ENCODE assay signal across 17 cellular contexts in genomic region chr3:111519193-111519592, GRCh38. TPM values are rescaled to one million over a fixed set of nuclear protein-coding genes. Genes with fewer than 3 reads are reported as not detected.
"Had no signal": no experiment of that assay in that cellular context is flagged by ENCODE, and none has a peak within 500 bp of the region (broad histone marks: within the 10 kb centered on the region; RNA-seq: fewer than 3 reads in every experiment).

No MANE protein-coding gene starts in this region.

- H3K27ac Mint-ChIP-seq: activated B cell treated with CpG ODN at 0.5 μM for 24 hours; activated CD4-positive, alpha-beta T cell treated with anti-CD3 and anti-CD28 coated beads, Interleukin-2, amount 10 ng/mL, durations not matched to agents 7 days and 5 days; activated naive CD8-positive, alpha-beta T cell treated with anti-CD3 and anti-CD28 coated beads, Interleukin-2, amount 10 ng/mL, durations not matched to agents 7 days and 5 days; mesothelial cell of epicardium had no signal

- H3K27ac ChIP-seq: esophagus muscularis mucosa, thyroid gland had no signal

- H3K4me1 ChIP-seq: esophagus muscularis mucosa had no signal

- H3K36me3 ChIP-seq: esophagus muscularis mucosa, thyroid gland had no signal

- H3K27me3 Mint-ChIP-seq: activated CD4-positive, alpha-beta T cell treated with anti-CD3 and anti-CD28 coated beads, Interleukin-2, amount 10 ng/mL, durations not matched to agents 7 days and 5 days; activated naive CD8-positive, alpha-beta T cell treated with anti-CD3 and anti-CD28 coated beads, Interleukin-2, amount 10 ng/mL, durations not matched to agents 7 days and 5 days had no signal

- H3K36me3 Mint-ChIP-seq: activated naive CD8-positive, alpha-beta T cell treated with anti-CD3 and anti-CD28 coated beads, Interleukin-2, amount 10 ng/mL, durations not matched to agents 7 days and 5 days; mesothelial cell of epicardium had no signal

- DNase-seq: activated B cell treated with CpG ODN at 0.5 μM for 24 hours; activated CD4-positive, alpha-beta T cell treated with anti-CD3 and anti-CD28 coated beads, Interleukin-2, amount 10 ng/mL, durations not matched to agents 7 days and 5 days; activated naive CD4-positive, alpha-beta T cell; activated naive CD8-positive, alpha-beta T cell treated with anti-CD3 and anti-CD28 coated beads, Interleukin-2, amount 10 ng/mL, durations not matched to agents 7 days and 5 days; activated T-cell treated with anti-CD3 and anti-CD28 coated beads for 4 hours; anterior cingulate cortex; cortex of kidney; effector CD4-positive, alpha-beta T cell; islet precursor cell; stimulated activated CD4-positive, alpha-beta T cell treated with anti-CD3 and anti-CD28 coated beads, Interleukin-1b, Interleukin-23, amount 100 ng/mL, for 48 hours; T-helper 2 cell; thyroid gland had no signal

- H3K4me1 Mint-ChIP-seq: activated CD4-positive, alpha-beta T cell treated with anti-CD3 and anti-CD28 coated beads, Interleukin-2, amount 10 ng/mL, durations not matched to agents 7 days and 5 days; activated naive CD8-positive, alpha-beta T cell treated with anti-CD3 and anti-CD28 coated beads, Interleukin-2, amount 10 ng/mL, durations not matched to agents 7 days and 5 days had no signal

- H3K9me3 ChIP-seq: esophagus muscularis mucosa, thyroid gland had no signal

- H3K27me3 ChIP-seq: esophagus muscularis mucosa, thyroid gland had no signal

- H3K4me3 Mint-ChIP-seq: activated B cell treated with CpG ODN at 0.5 μM for 24 hours; activated CD4-positive, alpha-beta T cell treated with anti-CD3 and anti-CD28 coated beads, Interleukin-2, amount 10 ng/mL, durations not matched to agents 7 days and 5 days; activated naive CD8-positive, alpha-beta T cell treated with anti-CD3 and anti-CD28 coated beads, Interleukin-2, amount 10 ng/mL, durations not matched to agents 7 days and 5 days; mesothelial cell of epicardium had no signal

- H3K9me3 Mint-ChIP-seq: activated B cell treated with CpG ODN at 0.5 μM for 24 hours; activated CD4-positive, alpha-beta T cell treated with anti-CD3 and anti-CD28 coated beads, Interleukin-2, amount 10 ng/mL, durations not matched to agents 7 days and 5 days; mesothelial cell of epicardium had no signal

- H3K4me3 ChIP-seq: esophagus muscularis mucosa, lung, thyroid gland had no signal

RNA-seq across cellular contexts. Expression of gene CD96, which starts 22.8 kb away (rescaled TPM):
- total RNA-seq: osteocyte, pulmonary artery endothelial cell had no signal
